16 cellular contexts compared by ENCODE assay signal in the genomic region with DNA sequence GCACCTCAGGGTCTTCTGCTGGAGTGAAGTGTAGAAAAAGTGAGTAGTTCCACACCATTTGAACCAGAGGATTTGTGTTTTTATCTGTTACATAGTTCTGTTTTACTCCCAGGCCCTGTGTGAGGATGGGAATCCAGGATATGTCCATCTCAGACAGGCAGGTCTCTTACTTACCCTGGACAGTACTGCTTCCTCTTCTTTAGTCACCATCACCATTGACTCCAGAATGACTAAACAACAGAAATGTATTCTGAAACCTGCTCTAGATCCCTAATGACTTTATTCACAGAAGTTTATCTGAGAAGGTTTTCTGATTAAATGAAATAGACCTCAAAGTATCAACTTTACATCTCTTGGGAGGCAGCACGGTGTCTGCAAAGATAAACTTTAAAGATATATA. TPM values are rescaled to one million over a fixed set of nuclear protein-coding genes. Genes with fewer than 3 reads are reported as not detected.
DNase-seq lines count a peak whose midpoint lies in the region; ATAC-seq and TF ChIP-seq lines count a peak whose summit lies in the region.
"Had no signal": no experiment of that assay in that cellular context is flagged by ENCODE, and none has a peak within 500 bp of the region (broad histone marks: within the 10 kb centered on the region; RNA-seq: fewer than 3 reads in every experiment).

No MANE protein-coding gene starts in this region.

- intact Hi-C loops in activated CD8-positive, alpha-beta T cell treated with anti-CD3 and anti-CD28 coated beads for 36 hours (cut with micrococcal nuclease), result no loop called here
- intact Hi-C loops in Right ventricle myocardium superior (cut with DNase I), result no loop called here
- intact Hi-C loops in heart right ventricle (cut with DNase I), result no loop called here

- POLR2A ChIA-PET in activated CD8-positive, alpha-beta T cell treated with anti-CD3 and anti-CD28 coated beads for 36 hours (lab: Charles Lee), result no interaction called here
- POLR2A ChIA-PET in activated CD8-positive, alpha-beta T cell treated with anti-CD3 and anti-CD28 coated beads, Interleukin-2, amount 10 ng/mL, durations not matched to agents 7 days and 5 days (lab: Charles Lee), result no interaction called here
- POLR2A ChIA-PET in naive thymus-derived CD8-positive, alpha-beta T cell (lab: Charles Lee), result no interaction called here

- no peak for ATAC-seq in activated CD8-positive, alpha-beta T cell treated with anti-CD3 and anti-CD28 coated beads for 36 hours
- no peak for ATAC-seq in activated CD8-positive, alpha-beta T cell treated with anti-CD3 and anti-CD28 coated beads, Interleukin-2, amount 10 ng/mL, durations not matched to agents 7 days and 5 days
- ATAC-seq in naive thymus-derived CD8-positive, alpha-beta T cell, result no peak
- ATAC-seq in Right ventricle myocardium superior (ENCODE audit: poor library complexity), result no peak
- ATAC-seq in heart right ventricle, result no peak
- ATAC-seq: HepG2 had no signal

- 81 to 88% methylated on average over 1 of the region's 1 CpG for WGBS in heart right ventricle, 2 donors

- no peak for DNase-seq in activated CD8-positive, alpha-beta T cell treated with anti-CD3 and anti-CD28 coated beads for 36 hours
- DNase-seq in activated CD8-positive, alpha-beta T cell treated with anti-CD3 and anti-CD28 coated beads, Interleukin-2, amount 10 ng/mL, durations not matched to agents 7 days and 5 days, result no peak
- DNase-seq in COLO829 (ENCODE audit: low spot score) (peak; percentile 19), RKO (ENCODE audit: low spot score) (peak; percentile 9), Right ventricle myocardium superior (no peak), heart right ventricle (no peak)
- DNase-seq in naive thymus-derived CD8-positive, alpha-beta T cell, result no peak
- DNase-seq: AML-193; Calu3; CD4-positive, alpha-beta T cell; DMS79 treated with DMSO at 0.1 percent for 48 hours; GF-D8 had no signal

- no peak overlapping the region for H3K27ac ChIP-seq in heart right ventricle
- H3K27ac ChIP-seq: C4-2B had no signal

- H3K4me3 ChIP-seq in heart right ventricle, result no peak overlapping the region
- H3K4me3 ChIP-seq: HAP-1 had no signal

- no peaks in the 10 kb centered on the region for H3K27me3 ChIP-seq in heart right ventricle

- H3K9me3 Mint-ChIP-seq in activated CD8-positive, alpha-beta T cell treated with anti-CD3 and anti-CD28 coated beads for 36 hours, result peaks cover 17% of the 10 kb centered on the region
- peaks cover 15% of the 10 kb centered on the region for H3K9me3 Mint-ChIP-seq in activated CD8-positive, alpha-beta T cell treated with anti-CD3 and anti-CD28 coated beads, Interleukin-2, amount 10 ng/mL, durations not matched to agents 7 days and 5 days (ENCODE audit: insufficient read depth)
- peaks cover 0 to 9% (median 5%) of the 10 kb centered on the region in 9 donors for H3K9me3 Mint-ChIP-seq in naive thymus-derived CD8-positive, alpha-beta T cell
- H3K9me3 Mint-ChIP-seq: CD4-positive, alpha-beta T cell had no signal

- peaks cover 62% of the 10 kb centered on the region for H3K36me3 Mint-ChIP-seq in activated CD8-positive, alpha-beta T cell treated with anti-CD3 and anti-CD28 coated beads for 36 hours (ENCODE audit: low read depth)
- peaks cover 74% of the 10 kb centered on the region for H3K36me3 Mint-ChIP-seq in activated CD8-positive, alpha-beta T cell treated with anti-CD3 and anti-CD28 coated beads, Interleukin-2, amount 10 ng/mL, durations not matched to agents 7 days and 5 days (ENCODE audit: low read depth)
- peaks cover 44 to 91% (median 60%) of the 10 kb centered on the region in 3 donors for H3K36me3 Mint-ChIP-seq in naive thymus-derived CD8-positive, alpha-beta T cell

- H3K4me3 Mint-ChIP-seq in activated CD8-positive, alpha-beta T cell treated with anti-CD3 and anti-CD28 coated beads for 36 hours, result no peak overlapping the region
- no peak overlapping the region for H3K4me3 Mint-ChIP-seq in activated CD8-positive, alpha-beta T cell treated with anti-CD3 and anti-CD28 coated beads, Interleukin-2, amount 10 ng/mL, durations not matched to agents 7 days and 5 days
- no peak overlapping the region for H3K4me3 Mint-ChIP-seq in naive thymus-derived CD8-positive, alpha-beta T cell
- H3K4me3 Mint-ChIP-seq: CD4-positive, alpha-beta T cell; IgD-negative memory B cell had no signal

- peak overlapping the region; percentile 22 for H3K27ac Mint-ChIP-seq in activated CD8-positive, alpha-beta T cell treated with anti-CD3 and anti-CD28 coated beads for 36 hours
- no peak overlapping the region for H3K27ac Mint-ChIP-seq in activated CD8-positive, alpha-beta T cell treated with anti-CD3 and anti-CD28 coated beads, Interleukin-2, amount 10 ng/mL, durations not matched to agents 7 days and 5 days
- H3K27ac Mint-ChIP-seq in naive thymus-derived CD8-positive, alpha-beta T cell, result peak overlapping the region in 6 of 10 donors; percentile 30 to 81 (median 76)
- H3K27ac Mint-ChIP-seq: CD4-positive, alpha-beta T cell; IgD-negative memory B cell had no signal

- no peaks in the 10 kb centered on the region for H3K4me1 ChIP-seq in heart right ventricle
- H3K4me1 ChIP-seq: HAP-1 had no signal

- H3K4me1 Mint-ChIP-seq in activated CD8-positive, alpha-beta T cell treated with anti-CD3 and anti-CD28 coated beads for 36 hours (ENCODE audit: low read depth), result peaks cover 24% of the 10 kb centered on the region
- peaks cover 7% of the 10 kb centered on the region for H3K4me1 Mint-ChIP-seq in activated CD8-positive, alpha-beta T cell treated with anti-CD3 and anti-CD28 coated beads, Interleukin-2, amount 10 ng/mL, durations not matched to agents 7 days and 5 days (ENCODE audit: low read depth)
- H3K4me1 Mint-ChIP-seq in naive thymus-derived CD8-positive, alpha-beta T cell, result peaks cover 13 to 45% (median 28%) of the 10 kb centered on the region in 4 donors
- H3K4me1 Mint-ChIP-seq: IgD-negative memory B cell had no signal

- H3K27me3 Mint-ChIP-seq in activated CD8-positive, alpha-beta T cell treated with anti-CD3 and anti-CD28 coated beads for 36 hours, result no peaks in the 10 kb centered on the region
- no peaks in the 10 kb centered on the region for H3K27me3 Mint-ChIP-seq in activated CD8-positive, alpha-beta T cell treated with anti-CD3 and anti-CD28 coated beads, Interleukin-2, amount 10 ng/mL, durations not matched to agents 7 days and 5 days (ENCODE audit: low read depth)
- H3K27me3 Mint-ChIP-seq in naive thymus-derived CD8-positive, alpha-beta T cell, result no peaks in the 10 kb centered on the region
- H3K27me3 Mint-ChIP-seq: CD4-positive, alpha-beta T cell had no signal

- CTCF ChIA-PET in activated CD8-positive, alpha-beta T cell treated with anti-CD3 and anti-CD28 coated beads for 36 hours (lab: Charles Lee), result interaction anchor here (2.7 kb wide), 1 partner anchor 49 kb away, joined by 15 read pairs; no protein-coding TSS in a partner anchor
- CTCF ChIA-PET in activated CD8-positive, alpha-beta T cell treated with anti-CD3 and anti-CD28 coated beads, Interleukin-2, amount 10 ng/mL, durations not matched to agents 7 days and 5 days (lab: Charles Lee), result no interaction called here

- peaks cover 0 to 4% (median 0%) of the 10 kb centered on the region in 9 donors for H3K36me3 ChIP-seq in heart right ventricle
- H3K36me3 ChIP-seq: HAP-1 had no signal

- H3K9me3 ChIP-seq in heart right ventricle, result peaks cover 0 to 4% (median 0%) of the 10 kb centered on the region in 11 donors
- H3K9me3 ChIP-seq: HAP-1 had no signal

- no peak for TF ChIP-seq CTCF in activated CD8-positive, alpha-beta T cell treated with anti-CD3 and anti-CD28 coated beads for 36 hours (IDR thresholded peaks at IDR 0.05)
- TF ChIP-seq CTCF in heart right ventricle (IDR thresholded peaks at IDR 0.05), result no peak

RNA-seq across cellular contexts. Expression of gene CYP2R1, which starts 33.6 kb away (rescaled TPM):
- total RNA-seq in activated CD8-positive, alpha-beta T cell treated with anti-CD3 and anti-CD28 coated beads for 36 hours, result 10 to 100 TPM; 12.9 to 13.9 TPM
- total RNA-seq in activated CD8-positive, alpha-beta T cell treated with anti-CD3 and anti-CD28 coated beads, Interleukin-2, amount 10 ng/mL, durations not matched to agents 7 days and 5 days, result 10 to 100 TPM; 14.4 to 18.8 TPM
- total RNA-seq in naive thymus-derived CD8-positive, alpha-beta T cell, result 10 to 100 TPM; 12.5 to 14.7 TPM
- 10 to 100 TPM; 11.9 to 19.4 (median 16.3) TPM for polyA plus RNA-seq in naive thymus-derived CD8-positive, alpha-beta T cell
- total RNA-seq in Right ventricle myocardium superior (5.0 TPM), heart right ventricle (1 to 10 TPM; 4.6 to 7.3 (median 6.3) TPM)
- 10 to 100 TPM; 11.3 to 34.6 TPM for polyA plus RNA-seq in heart right ventricle

Comparison
In these comparisons a context has a peak if more than half of its experiments do, and no peak if none do; other contexts are left out.
1. DNase-seq: peak in COLO829 (single experiment) and RKO (single experiment); none in activated CD8-positive, alpha-beta T cell treated with anti-CD3 and anti-CD28 coated beads for 36 hours (single experiment), activated CD8-positive, alpha-beta T cell treated with anti-CD3 and anti-CD28 coated beads, Interleukin-2, amount 10 ng/mL, durations not matched to agents 7 days and 5 days (single experiment), naive thymus-derived CD8-positive, alpha-beta T cell (0 of 10), Right ventricle myocardium superior (single experiment) and heart right ventricle (0 of 2).